Comparison of ENCODE assay signal across 2 cellular contexts in the genomic region with DNA sequence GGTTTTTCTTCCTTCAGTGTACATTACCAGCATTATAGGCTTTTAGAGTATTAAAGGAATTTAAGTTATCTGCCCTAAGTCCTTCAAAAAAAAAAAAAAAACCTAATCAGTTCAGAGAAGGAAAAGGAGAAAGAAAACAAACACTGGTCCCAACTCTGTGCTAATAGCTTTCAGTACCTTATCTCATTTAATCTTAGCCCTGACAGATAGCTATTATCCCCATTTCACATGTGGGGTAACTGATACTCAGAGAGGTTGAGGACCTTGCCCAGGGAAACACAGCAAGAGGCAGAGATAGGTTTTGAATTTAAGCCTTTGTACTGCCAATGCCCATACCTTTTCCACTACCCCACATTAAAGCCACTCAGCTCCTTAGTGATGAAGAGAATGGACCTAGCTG.
A peak's percentile ranks its signal among the peaks of the same experiment; 100 is the strongest.
TF ChIP-seq lines count a peak whose summit lies in the region.

No MANE protein-coding gene starts in this region.

TF ChIP-seq in SK-N-SH treated with all-trans-retinoic acid at 6 μM for 48 hours, 23 proteins besides CTCF, POLR2A, EP300 and RAD21:
- TF ChIP-seq ZNF8 (CRISPR knock-in tag; IDR thresholded peaks at IDR 0.05), result no peak
- TF ChIP-seq ISL1 (CRISPR knock-in tag; IDR thresholded peaks at IDR 0.05), result 0 out of 2 replicates have a peak, but pooled peaks have one; percentile 34

TF ChIP-seq in SK-N-SH, 30 proteins besides CTCF, POLR2A, EP300 and RAD21:
- no peak for TF ChIP-seq CHD2 (IDR thresholded peaks at IDR 0.05; ENCODE audit: low read length, partially characterized antibody)
- TF ChIP-seq SMC3 (IDR thresholded peaks at IDR 0.05; ENCODE audit: low read depth, low read length), result no peak
- TF ChIP-seq FOXM1 (IDR thresholded peaks at IDR 0.05; ENCODE audit: low read depth), result no peak
- TF ChIP-seq, protein P1, sequence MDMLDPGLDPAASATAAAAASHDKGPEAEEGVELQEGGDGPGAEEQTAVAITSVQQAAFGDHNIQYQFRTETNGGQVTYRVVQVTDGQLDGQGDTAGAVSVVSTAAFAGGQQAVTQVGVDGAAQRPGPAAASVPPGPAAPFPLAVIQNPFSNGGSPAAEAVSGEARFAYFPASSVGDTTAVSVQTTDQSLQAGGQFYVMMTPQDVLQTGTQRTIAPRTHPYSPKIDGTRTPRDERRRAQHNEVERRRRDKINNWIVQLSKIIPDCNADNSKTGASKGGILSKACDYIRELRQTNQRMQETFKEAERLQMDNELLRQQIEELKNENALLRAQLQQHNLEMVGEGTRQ (IDR thresholded peaks at IDR 0.05; ENCODE audit: borderline replicate concordance, low read depth, low read length), result no peak
- TF ChIP-seq, protein P2, sequence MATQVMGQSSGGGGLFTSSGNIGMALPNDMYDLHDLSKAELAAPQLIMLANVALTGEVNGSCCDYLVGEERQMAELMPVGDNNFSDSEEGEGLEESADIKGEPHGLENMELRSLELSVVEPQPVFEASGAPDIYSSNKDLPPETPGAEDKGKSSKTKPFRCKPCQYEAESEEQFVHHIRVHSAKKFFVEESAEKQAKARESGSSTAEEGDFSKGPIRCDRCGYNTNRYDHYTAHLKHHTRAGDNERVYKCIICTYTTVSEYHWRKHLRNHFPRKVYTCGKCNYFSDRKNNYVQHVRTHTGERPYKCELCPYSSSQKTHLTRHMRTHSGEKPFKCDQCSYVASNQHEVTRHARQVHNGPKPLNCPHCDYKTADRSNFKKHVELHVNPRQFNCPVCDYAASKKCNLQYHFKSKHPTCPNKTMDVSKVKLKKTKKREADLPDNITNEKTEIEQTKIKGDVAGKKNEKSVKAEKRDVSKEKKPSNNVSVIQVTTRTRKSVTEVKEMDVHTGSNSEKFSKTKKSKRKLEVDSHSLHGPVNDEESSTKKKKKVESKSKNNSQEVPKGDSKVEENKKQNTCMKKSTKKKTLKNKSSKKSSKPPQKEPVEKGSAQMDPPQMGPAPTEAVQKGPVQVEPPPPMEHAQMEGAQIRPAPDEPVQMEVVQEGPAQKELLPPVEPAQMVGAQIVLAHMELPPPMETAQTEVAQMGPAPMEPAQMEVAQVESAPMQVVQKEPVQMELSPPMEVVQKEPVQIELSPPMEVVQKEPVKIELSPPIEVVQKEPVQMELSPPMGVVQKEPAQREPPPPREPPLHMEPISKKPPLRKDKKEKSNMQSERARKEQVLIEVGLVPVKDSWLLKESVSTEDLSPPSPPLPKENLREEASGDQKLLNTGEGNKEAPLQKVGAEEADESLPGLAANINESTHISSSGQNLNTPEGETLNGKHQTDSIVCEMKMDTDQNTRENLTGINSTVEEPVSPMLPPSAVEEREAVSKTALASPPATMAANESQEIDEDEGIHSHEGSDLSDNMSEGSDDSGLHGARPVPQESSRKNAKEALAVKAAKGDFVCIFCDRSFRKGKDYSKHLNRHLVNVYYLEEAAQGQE (IDR thresholded peaks at IDR 0.05; ENCODE audit: low read depth, low read length), result no peak
- TF ChIP-seq, protein P3, sequence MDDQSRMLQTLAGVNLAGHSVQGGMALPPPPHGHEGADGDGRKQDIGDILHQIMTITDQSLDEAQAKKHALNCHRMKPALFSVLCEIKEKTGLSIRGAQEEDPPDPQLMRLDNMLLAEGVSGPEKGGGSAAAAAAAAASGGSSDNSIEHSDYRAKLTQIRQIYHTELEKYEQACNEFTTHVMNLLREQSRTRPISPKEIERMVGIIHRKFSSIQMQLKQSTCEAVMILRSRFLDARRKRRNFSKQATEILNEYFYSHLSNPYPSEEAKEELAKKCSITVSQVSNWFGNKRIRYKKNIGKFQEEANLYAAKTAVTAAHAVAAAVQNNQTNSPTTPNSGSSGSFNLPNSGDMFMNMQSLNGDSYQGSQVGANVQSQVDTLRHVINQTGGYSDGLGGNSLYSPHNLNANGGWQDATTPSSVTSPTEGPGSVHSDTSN (IDR thresholded peaks at IDR 0.05), result no peak
- TF ChIP-seq FOXJ3 (CRISPR knock-in tag; IDR thresholded peaks at IDR 0.05), result no peak
